In genomic region chr2:101480764-101481163, GRCh38 we compare ENCODE assay signal across 27 cellular contexts. TPM values are rescaled to one million over a fixed set of nuclear protein-coding genes. Genes with fewer than 3 reads are reported as not detected.
"Had no signal": no experiment of that assay in that cellular context is flagged by ENCODE, and none has a peak within 500 bp of the region (broad histone marks: within the 10 kb centered on the region; RNA-seq: fewer than 3 reads in every experiment).

No MANE protein-coding gene starts in this region.

- H3K4me3 Mint-ChIP-seq: activated CD4-positive, alpha-beta memory T cell treated with anti-CD3 and anti-CD28 coated beads for 36 hours; activated CD4-positive, alpha-beta T cell treated with anti-CD3 and anti-CD28 coated beads, Interleukin-2, amount 10 ng/mL, durations not matched to agents 7 days and 5 days; activated T-cell treated with anti-CD3 and anti-CD28 coated beads, Interleukin-2, amount 50 U/mL, for 4 hours had no signal

- H3K27me3 ChIP-seq: SJCRH30 had no signal

- H3K9me3 Mint-ChIP-seq: activated CD4-positive, alpha-beta memory T cell treated with anti-CD3 and anti-CD28 coated beads for 36 hours; activated CD4-positive, alpha-beta T cell treated with anti-CD3 and anti-CD28 coated beads, Interleukin-2, amount 10 ng/mL, durations not matched to agents 7 days and 5 days; activated naive CD4-positive, alpha-beta T cell treated with anti-CD3 and anti-CD28 coated beads, Interleukin-2, amount 50 U/mL, for 72 hours; activated T-cell treated with anti-CD3 and anti-CD28 coated beads, Interleukin-2, amount 50 U/mL, for 4 hours had no signal

- H3K9me3 ChIP-seq: SJCRH30, SK-N-SH had no signal

- H3K9me2 ChIP-seq: SK-N-SH had no signal

- H3K27ac ChIP-seq: RWPE1, VCaP had no signal

- H3K4me3 ChIP-seq: SJCRH30 had no signal

- ATAC-seq: activated T-cell treated with anti-CD3 and anti-CD28 coated beads, Interleukin-2, amount 50 U/mL, for 4 hours; Panc1 had no signal

- H3K27ac Mint-ChIP-seq: activated CD4-positive, alpha-beta memory T cell treated with anti-CD3 and anti-CD28 coated beads for 36 hours; activated CD4-positive, alpha-beta T cell treated with anti-CD3 and anti-CD28 coated beads, Interleukin-2, amount 10 ng/mL, durations not matched to agents 7 days and 5 days had no signal

- DNase-seq: activated CD4-positive, alpha-beta memory T cell treated with anti-CD3 and anti-CD28 coated beads for 36 hours; activated CD4-positive, alpha-beta T cell treated with anti-CD3 and anti-CD28 coated beads, Interleukin-2, amount 10 ng/mL, durations not matched to agents 7 days and 5 days; activated CD4-positive, CD25-positive, alpha-beta regulatory T cell; activated CD8-positive, alpha-beta memory T cell treated with anti-CD3 and anti-CD28 coated beads for 24 hours; activated effector memory CD4-positive, alpha-beta T cell treated with anti-CD3 and anti-CD28 coated beads, Interleukin-2, amount 50 U/mL, for 16 hours; activated naive CD4-positive, alpha-beta T cell treated with Interleukin-2 at 50 U/mL for 16 hours; activated T-cell treated with anti-CD3 and anti-CD28 coated beads, Interleukin-2, amount 50 U/mL, for 4 hours; anterior cingulate cortex; NCI-H1092 treated with DMSO at 0.1 percent for 48 hours; NCI-H1417 treated with DMSO at 0.1 percent for 48 hours; NCI-H1694 treated with DMSO at 0.1 percent for 48 hours; NCI-H2029 treated with DMSO at 0.1 percent for 48 hours; NCI-H345; NCI-H510A; NCI-H526 treated with DMSO at 0.1 percent for 48 hours; NK-92 treated with Interleukin-12 subunit alpha and Interleukin-12 subunit beta, amount 100 ng/mL, for 24 hours; OCI-M1; Right ventricle myocardium superior; SJCRH30; SK-N-SH; T-helper 1 cell had no signal

- H3K9ac ChIP-seq: SK-N-SH had no signal

- H3K4me2 ChIP-seq: SK-N-SH had no signal

- H3K27me3 Mint-ChIP-seq: activated CD4-positive, alpha-beta memory T cell treated with anti-CD3 and anti-CD28 coated beads for 36 hours had no signal

- H3K36me3 ChIP-seq: SJCRH30 had no signal

- H3K36me3 Mint-ChIP-seq: activated CD4-positive, alpha-beta memory T cell treated with anti-CD3 and anti-CD28 coated beads for 36 hours; activated naive CD4-positive, alpha-beta T cell treated with anti-CD3 and anti-CD28 coated beads, Interleukin-2, amount 50 U/mL, for 72 hours had no signal

RNA-seq across cellular contexts. Expression of gene RFX8, which starts 5.9 kb away (rescaled TPM):
- total RNA-seq: activated T-cell treated with anti-CD3 and anti-CD28 coated beads, Interleukin-2, amount 50 U/mL, for 4 hours; cardiac septum; MCF 10A; Right ventricle myocardium superior had no signal
